Comparison of ENCODE assay signal across 16 cellular contexts in the genomic region with DNA sequence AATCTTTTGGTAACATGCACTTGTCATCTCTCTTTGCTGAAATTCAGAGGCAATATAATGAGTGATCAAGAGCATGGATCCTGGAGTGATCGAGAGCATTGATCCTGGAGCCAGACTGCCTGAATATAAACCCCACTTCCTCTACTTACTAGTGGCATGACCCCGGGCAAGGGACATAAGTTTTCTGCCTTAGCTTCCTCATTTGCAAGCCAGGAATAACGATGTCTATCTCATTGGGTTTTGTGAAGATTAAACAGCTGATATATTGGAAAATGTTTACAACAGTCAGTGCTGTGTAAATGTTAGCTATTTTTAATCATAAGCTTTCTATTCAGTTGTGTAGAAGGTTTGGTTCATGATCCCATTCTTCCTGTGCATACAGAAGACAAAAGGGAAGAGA. TPM values are rescaled to one million over a fixed set of nuclear protein-coding genes. Genes with fewer than 3 reads are reported as not detected.
DNase-seq lines count a peak whose midpoint lies in the region; ATAC-seq and TF ChIP-seq lines count a peak whose summit lies in the region.
"Had no signal": no experiment of that assay in that cellular context is flagged by ENCODE, and none has a peak within 500 bp of the region (broad histone marks: within the 10 kb centered on the region; RNA-seq: fewer than 3 reads in every experiment).

No MANE protein-coding gene starts in this region.

- no peak for TF ChIP-seq CTCF in HFFc6 (IDR thresholded peaks at IDR 0.05)
- no peak for TF ChIP-seq CTCF in NB4 (IDR thresholded peaks at IDR 0.05; ENCODE audit: low read depth, low read length)
- TF ChIP-seq CTCF in nephron (IDR thresholded peaks at IDR 0.05; ENCODE audit: unreplicated experiment in 3 of 3), result no peak
- TF ChIP-seq CTCF in nephron progenitor cell (IDR thresholded peaks at IDR 0.05), result no peak

- TF ChIP-seq POLR2A in NB4 (IDR thresholded peaks at IDR 0.05; ENCODE audit: extremely low read depth, insufficient read length), result no peak

- H3K4me3 ChIP-seq in NB4 (ENCODE audit: low read depth, low read length), result no peak overlapping the region
- H3K4me3 ChIP-seq: SJSA1 had no signal

- peak overlapping the region; percentile 19 for H3K27ac Mint-ChIP-seq in activated T-cell treated with anti-CD3 and anti-CD28 coated beads, Interleukin-2, amount 50 U/mL, for 72 hours
- H3K27ac Mint-ChIP-seq in activated T-cell treated with anti-CD3 and anti-CD28 coated beads, Interleukin-2, amount 50 U/mL, for 24 hours, result no peak overlapping the region
- H3K27ac Mint-ChIP-seq in HFFc6 (peak overlapping the region; percentile 34; the same call in 1 of the 2 replicates), nephron (no peak overlapping the region), nephron progenitor cell (no peak overlapping the region)

- H3K4me3 Mint-ChIP-seq in activated T-cell treated with anti-CD3 and anti-CD28 coated beads, Interleukin-2, amount 50 U/mL, for 72 hours, result no peak overlapping the region
- no peak overlapping the region for H3K4me3 Mint-ChIP-seq in activated T-cell treated with anti-CD3 and anti-CD28 coated beads, Interleukin-2, amount 50 U/mL, for 24 hours
- H3K4me3 Mint-ChIP-seq in HFFc6 (no peak overlapping the region), nephron (peak overlapping the region; percentile 20 to 55 (median 26)), nephron progenitor cell (no peak overlapping the region)

- H3K27me3 Mint-ChIP-seq in activated T-cell treated with anti-CD3 and anti-CD28 coated beads, Interleukin-2, amount 50 U/mL, for 72 hours (ENCODE audit: low read depth), result no peaks in the 10 kb centered on the region
- no peaks in the 10 kb centered on the region for H3K27me3 Mint-ChIP-seq in activated T-cell treated with anti-CD3 and anti-CD28 coated beads, Interleukin-2, amount 50 U/mL, for 24 hours
- H3K27me3 Mint-ChIP-seq in HFFc6 (ENCODE audit: insufficient read depth), result peaks cover 7% of the 10 kb centered on the region
- H3K27me3 Mint-ChIP-seq in nephron (ENCODE audit: low read depth), result no peaks in the 10 kb centered on the region
- no peaks in the 10 kb centered on the region for H3K27me3 Mint-ChIP-seq in nephron progenitor cell (ENCODE audit: low read depth, poor library complexity)

- peaks cover 5 to 8% of the 10 kb centered on the region in 2 donors for H3K36me3 Mint-ChIP-seq in activated T-cell treated with anti-CD3 and anti-CD28 coated beads, Interleukin-2, amount 50 U/mL, for 72 hours (ENCODE audit: insufficient read depth in 2 of 2)
- H3K36me3 Mint-ChIP-seq in activated T-cell treated with anti-CD3 and anti-CD28 coated beads, Interleukin-2, amount 50 U/mL, for 24 hours (ENCODE audit: low read depth), result peaks cover 19% of the 10 kb centered on the region
- H3K36me3 Mint-ChIP-seq in HFFc6 (ENCODE audit: low read depth) (peaks cover 4% of the 10 kb centered on the region; the same call in 1 of the 2 replicates), nephron (ENCODE audit: low read depth) (peaks cover 11% of the 10 kb centered on the region), nephron progenitor cell (ENCODE audit: low read depth) (peaks cover 6% of the 10 kb centered on the region)

- peaks cover 47% of the 10 kb centered on the region for H3K4me1 Mint-ChIP-seq in activated T-cell treated with anti-CD3 and anti-CD28 coated beads, Interleukin-2, amount 50 U/mL, for 72 hours (ENCODE audit: low read depth)
- peaks cover 40% of the 10 kb centered on the region for H3K4me1 Mint-ChIP-seq in activated T-cell treated with anti-CD3 and anti-CD28 coated beads, Interleukin-2, amount 50 U/mL, for 24 hours (ENCODE audit: low read depth)
- H3K4me1 Mint-ChIP-seq in HFFc6 (ENCODE audit: low read depth) (peaks cover 17% of the 10 kb centered on the region), nephron (peaks cover 18% of the 10 kb centered on the region), nephron progenitor cell (peaks cover 38% of the 10 kb centered on the region)

- no peak for ATAC-seq in activated T-cell treated with anti-CD3 and anti-CD28 coated beads, Interleukin-2, amount 50 U/mL, for 72 hours (replicated peaks in 1 of 2)
- ATAC-seq: PC-3 had no signal

- H3K9me3 Mint-ChIP-seq in activated T-cell treated with anti-CD3 and anti-CD28 coated beads, Interleukin-2, amount 50 U/mL, for 72 hours, result no peaks in the 10 kb centered on the region
- no peaks in the 10 kb centered on the region for H3K9me3 Mint-ChIP-seq in activated T-cell treated with anti-CD3 and anti-CD28 coated beads, Interleukin-2, amount 50 U/mL, for 24 hours
- H3K9me3 Mint-ChIP-seq in HFFc6 (no peaks in the 10 kb centered on the region), nephron (no peaks in the 10 kb centered on the region), nephron progenitor cell (no peaks in the 10 kb centered on the region)

- no peak for DNase-seq in activated T-cell treated with anti-CD3 and anti-CD28 coated beads, Interleukin-2, amount 50 U/mL, for 72 hours
- DNase-seq in activated T-cell treated with anti-CD3 and anti-CD28 coated beads, Interleukin-2, amount 50 U/mL, for 24 hours, result no peak
- DNase-seq in HFFc6 (no peak), NB4 (ENCODE audit: low read depth) (peak; percentile 64), SHP77 (lab: John Stamatoyannopoulos, UW) (no peak), AG20443 (ENCODE audit: low spot score) (no peak), nephron progenitor cell (no peak)
- DNase-seq: DMS79 treated with DMSO at 0.1 percent for 48 hours, NCI-H1105, NCI-H2081, NCI-H2171 treated with DMSO at 0.1 percent for 48 hours, NCI-H446 treated with DMSO at 0.1 percent for 48 hours, PC-3, RPMI8226 had no signal

RNA-seq across cellular contexts. Expression of gene CSRNP2, which starts 2.4 kb away (rescaled TPM):
- total RNA-seq in activated T-cell treated with anti-CD3 and anti-CD28 coated beads, Interleukin-2, amount 50 U/mL, for 72 hours, result 10 to 100 TPM; 30.6 to 33.4 TPM
- 10 to 100 TPM; 21.2 to 28.6 (median 24.1) TPM for total RNA-seq in HFFc6 (2021; fragmentation: NEBNext Ultra II Directional; extraction: Animal tissue kit (Norgen Biotek cat#: 25700))

RNA-seq across cellular contexts. Expression of gene LETMD1, which starts 37.6 kb away (rescaled TPM):
- total RNA-seq in activated T-cell treated with anti-CD3 and anti-CD28 coated beads, Interleukin-2, amount 50 U/mL, for 72 hours, result 100 to 1,000 TPM; 120 to 129 TPM
- 10 to 100 TPM; 19.6 to 27.6 (median 25.2) TPM for total RNA-seq in HFFc6 (2021; fragmentation: NEBNext Ultra II Directional; extraction: Animal tissue kit (Norgen Biotek cat#: 25700))

RNA-seq across cellular contexts. Expression of gene SLC11A2, which starts 59.6 kb away (rescaled TPM):
- 10 to 100 TPM; 44.8 to 54.5 TPM for total RNA-seq in activated T-cell treated with anti-CD3 and anti-CD28 coated beads, Interleukin-2, amount 50 U/mL, for 72 hours
- total RNA-seq in HFFc6 (2021; fragmentation: NEBNext Ultra II Directional; extraction: Animal tissue kit (Norgen Biotek cat#: 25700)), result 10 to 100 TPM; 32.0 to 37.4 (median 34.0) TPM

Comparison
In these comparisons a context has a peak if more than half of its experiments do, and no peak if none do; other contexts are left out.
1. H3K27ac Mint-ChIP-seq: peak in activated T-cell treated with anti-CD3 and anti-CD28 coated beads, Interleukin-2, amount 50 U/mL, for 72 hours (single experiment) and HFFc6 (single experiment); none in activated T-cell treated with anti-CD3 and anti-CD28 coated beads, Interleukin-2, amount 50 U/mL, for 24 hours (single experiment), nephron (0 of 3) and nephron progenitor cell (single experiment).
2. H3K4me3 Mint-ChIP-seq: peak in nephron (3 of 3); none in activated T-cell treated with anti-CD3 and anti-CD28 coated beads, Interleukin-2, amount 50 U/mL, for 72 hours (0 of 2), activated T-cell treated with anti-CD3 and anti-CD28 coated beads, Interleukin-2, amount 50 U/mL, for 24 hours (single experiment), HFFc6 (single experiment) and nephron progenitor cell (single experiment).
3. RNA of gene LETMD1, which starts 37.6 kb away (total RNA-seq): 120 to 129 TPM in activated T-cell treated with anti-CD3 and anti-CD28 coated beads, Interleukin-2, amount 50 U/mL, for 72 hours; 19.6 to 27.6 TPM in HFFc6; every median in the first group is over 4 times any median in the second.